9 cellular contexts compared by ENCODE assay signal in the genomic region with DNA sequence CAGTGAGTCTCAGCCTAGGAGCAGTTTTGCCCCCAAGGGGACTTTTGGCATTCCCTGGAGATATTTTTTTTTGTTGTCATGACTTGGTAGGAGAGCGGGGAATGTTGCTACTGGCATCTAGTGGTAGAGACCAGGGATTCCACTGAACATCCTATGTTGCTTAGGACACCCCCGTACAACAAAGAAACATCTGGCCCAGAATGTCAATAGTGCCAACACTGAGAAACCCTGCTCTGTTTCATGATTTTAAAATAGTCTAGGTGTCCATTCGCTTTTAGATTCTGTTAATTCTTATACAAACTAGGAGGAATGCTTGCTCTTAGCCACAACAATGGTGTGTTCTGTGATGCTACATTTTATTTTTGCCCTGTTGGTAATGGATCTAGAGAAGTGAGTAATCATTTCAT.
DNase-seq lines count a peak whose midpoint lies in the region; ATAC-seq, FAIRE-seq and TF ChIP-seq lines count a peak whose summit lies in the region.
"Had no signal": no experiment of that assay in that cellular context is flagged by ENCODE, and none has a peak within 500 bp of the region (broad histone marks: within the 10 kb centered on the region; RNA-seq: fewer than 3 reads in every experiment).

No MANE protein-coding gene starts in this region.

- ATAC-seq in A549 (peak; percentile 87 to 91), RWPE2 (ENCODE audit: low read depth) (peak; percentile 76), heart left ventricle (peak in 3 of 4 donors; percentile 61 to 79 (median 69))
- ATAC-seq in stimulated activated naive CD8-positive, alpha-beta T cell treated with anti-CD3 and anti-CD28 coated beads, Interleukin-15, amount 100 ng/mL, for 72 hours: no peak
- ATAC-seq: natural killer cell treated with Interleukin-12 subunit alpha and Interleukin-12 subunit beta and Interleukin-15 and Interleukin-18, amount 100 ng/mL, for 72 hours had no signal

- H3K9me3 ChIP-seq in A549 (no peaks in the 10 kb centered on the region), RWPE2 (ENCODE audit: severe bottlenecking) (no peaks in the 10 kb centered on the region), heart left ventricle (no peaks in the 10 kb centered on the region), ascending aorta (no peaks in the 10 kb centered on the region)

- H3K4me3 Mint-ChIP-seq in stimulated activated naive CD8-positive, alpha-beta T cell treated with anti-CD3 and anti-CD28 coated beads, Interleukin-15, amount 100 ng/mL, for 72 hours: no peak overlapping the region
- H3K4me3 Mint-ChIP-seq: natural killer cell treated with Interleukin-12 subunit alpha and Interleukin-12 subunit beta and Interleukin-15 and Interleukin-18, amount 100 ng/mL, for 72 hours had no signal

- TF ChIP-seq POLR2A in A549 (IDR thresholded peaks at IDR 0.05; ENCODE audit: low read length): no peak
- no peak for TF ChIP-seq POLR2A in heart left ventricle (IDR thresholded peaks at IDR 0.05)

- CTCF ChIA-PET in A549 (lab: Yijun Ruan, JAX): interaction anchor here (0.7 to 2.6 kb wide), 13 partner anchors 8 to 323 kb away, joined by 3 to 19 read pairs (median 4); no protein-coding TSS in a partner anchor

- H3K4me1 Mint-ChIP-seq in stimulated activated naive CD8-positive, alpha-beta T cell treated with anti-CD3 and anti-CD28 coated beads, Interleukin-15, amount 100 ng/mL, for 72 hours: no peaks in the 10 kb centered on the region

- H3K27me3 ChIP-seq in H7 (ENCODE audit: control insufficient read depth, insufficient read depth, low read length) (no peaks in the 10 kb centered on the region), RWPE2 (ENCODE audit: insufficient read depth, poor library complexity, severe bottlenecking) (no peaks in the 10 kb centered on the region), heart left ventricle (no peaks in the 10 kb centered on the region), ascending aorta (no peaks in the 10 kb centered on the region)

- no peak for TF ChIP-seq EP300 in A549 (IDR thresholded peaks at IDR 0.05)

- no peaks in the 10 kb centered on the region for H3K27me3 Mint-ChIP-seq in stimulated activated naive CD8-positive, alpha-beta T cell treated with anti-CD3 and anti-CD28 coated beads, Interleukin-15, amount 100 ng/mL, for 72 hours
- H3K27me3 Mint-ChIP-seq: natural killer cell treated with Interleukin-12 subunit alpha and Interleukin-12 subunit beta and Interleukin-15 and Interleukin-18, amount 100 ng/mL, for 72 hours had no signal

- H3K9me3 Mint-ChIP-seq in stimulated activated naive CD8-positive, alpha-beta T cell treated with anti-CD3 and anti-CD28 coated beads, Interleukin-15, amount 100 ng/mL, for 72 hours: no peaks in the 10 kb centered on the region
- H3K9me3 Mint-ChIP-seq: natural killer cell treated with Interleukin-12 subunit alpha and Interleukin-12 subunit beta and Interleukin-15 and Interleukin-18, amount 100 ng/mL, for 72 hours had no signal

- no peak overlapping the region for H3K4me2 ChIP-seq in A549

- 51% methylated on average over 3 of the region's 3 CpGs for WGBS in A549 (ENCODE audit: missing lambda C conversion rate)
- 65 to 75% (median 70%) methylated on average over 3 of the region's 3 CpGs for WGBS in heart left ventricle, 4 donors

- no peak for FAIRE-seq in A549 (lab: Jason Lieb, UNC)

- H3K27ac ChIP-seq in A549: no peak overlapping the region
- no peak overlapping the region for H3K27ac ChIP-seq in RWPE2 (ENCODE audit: poor library complexity, severe bottlenecking)
- no peak overlapping the region for H3K27ac ChIP-seq in heart left ventricle
- no peak overlapping the region for H3K27ac ChIP-seq in ascending aorta

- peak; percentile 60 for TF ChIP-seq CTCF in A549 (IDR thresholded peaks at IDR 0.05)
- TF ChIP-seq CTCF in RWPE2 (IDR thresholded peaks at IDR 0.05; ENCODE audit: poor library complexity, severe bottlenecking): peak; percentile 82
- TF ChIP-seq CTCF in heart left ventricle (IDR thresholded peaks at IDR 0.05): peak; percentile 17 to 59 (median 40)
- no peak for TF ChIP-seq CTCF in ascending aorta (IDR thresholded peaks at IDR 0.05)

- POLR2A ChIA-PET in A549 (lab: Yijun Ruan, JAX): no interaction called here

- H3K4me3 ChIP-seq in A549 (no peak overlapping the region), H7 (ENCODE audit: insufficient read depth, low read depth, low read length) (no peak overlapping the region), RWPE2 (ENCODE audit: severe bottlenecking) (no peak overlapping the region), heart left ventricle (no peak overlapping the region), ascending aorta (no peak overlapping the region)

- TF ChIP-seq RAD21 in A549 (conservative IDR thresholded peaks at IDR 0.05 in 1 of 2, IDR thresholded peaks at IDR 0.05 in 1 of 2): peak; percentile 59 to 67

- peak; percentile 17 to 60 for DNase-seq in A549 (ENCODE audit: low read depth in 1 of 2, low spot score in 1 of 2)
- peak; percentile 23 for DNase-seq in H7
- no peak for DNase-seq in RWPE2 (ENCODE audit: low spot score)
- peak in 1 of 5 donors; percentile 6 for DNase-seq in heart left ventricle
- no peak for DNase-seq in stimulated activated naive CD8-positive, alpha-beta T cell treated with anti-CD3 and anti-CD28 coated beads, Interleukin-15, amount 100 ng/mL, for 72 hours
- no peak for DNase-seq in NK-92 (lab: John Stamatoyannopoulos, UW; ENCODE audit: unreplicated experiment)
- no peak for DNase-seq in ascending aorta (ENCODE audit: low spot score in 2 of 2)
- DNase-seq in posterior vena cava (ENCODE audit: low spot score): no peak

- H3K27ac Mint-ChIP-seq in stimulated activated naive CD8-positive, alpha-beta T cell treated with anti-CD3 and anti-CD28 coated beads, Interleukin-15, amount 100 ng/mL, for 72 hours: peak overlapping the region in 1 of 2 donors; percentile 67
- H3K27ac Mint-ChIP-seq: natural killer cell treated with Interleukin-12 subunit alpha and Interleukin-12 subunit beta and Interleukin-15 and Interleukin-18, amount 100 ng/mL, for 72 hours had no signal

- H3K4me1 ChIP-seq in A549 (no peaks in the 10 kb centered on the region), RWPE2 (ENCODE audit: insufficient read depth, poor library complexity, severe bottlenecking) (no peaks in the 10 kb centered on the region), heart left ventricle (peaks cover 0 to 9% (median 0%) of the 10 kb centered on the region in 12 donors), ascending aorta (no peaks in the 10 kb centered on the region)

- H3K36me3 ChIP-seq in H7 (replicated peaks; ENCODE audit: control insufficient read depth, insufficient read depth, low read length): no peaks in the 10 kb centered on the region
- H3K36me3 ChIP-seq in RWPE2 (ENCODE audit: low read depth): no peaks in the 10 kb centered on the region
- H3K36me3 ChIP-seq in heart left ventricle: no peaks in the 10 kb centered on the region
- no peaks in the 10 kb centered on the region for H3K36me3 ChIP-seq in ascending aorta

- intact Hi-C loops in heart left ventricle (cut with DNase I) (loop anchor here in 7 of 10 donors (2.0 to 10.0 kb wide), 10 partner anchors 151 to 321 kb away; no protein-coding TSS in a partner anchor), ascending aorta (cut with DNase I) (no loop called here), posterior vena cava (cut with DNase I) (no loop called here)

TF ChIP-seq in A549, 52 proteins besides CTCF, POLR2A, EP300 and RAD21:
- TF ChIP-seq, protein P1, sequence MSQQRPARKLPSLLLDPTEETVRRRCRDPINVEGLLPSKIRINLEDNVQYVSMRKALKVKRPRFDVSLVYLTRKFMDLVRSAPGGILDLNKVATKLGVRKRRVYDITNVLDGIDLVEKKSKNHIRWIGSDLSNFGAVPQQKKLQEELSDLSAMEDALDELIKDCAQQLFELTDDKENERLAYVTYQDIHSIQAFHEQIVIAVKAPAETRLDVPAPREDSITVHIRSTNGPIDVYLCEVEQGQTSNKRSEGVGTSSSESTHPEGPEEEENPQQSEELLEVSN (IDR thresholded peaks at IDR 0.05; ENCODE audit: borderline replicate concordance, low read depth): no peak
- TF ChIP-seq SMC3 (IDR thresholded peaks at IDR 0.05) (peak; percentile 52), CHD4 (IDR thresholded peaks at IDR 0.05; ENCODE audit: borderline replicate concordance) (no peak), ATOH8 (CRISPR knock-in tag; IDR thresholded peaks at IDR 0.05; ENCODE audit: low read depth) (no peak), PHF8 (IDR thresholded peaks at IDR 0.05; ENCODE audit: borderline replicate concordance, low read depth) (no peak)

Comparison
In these comparisons a context has a peak if more than half of its experiments do, and no peak if none do; other contexts are left out.
1. DNase-seq: peak in A549 (2 of 2) and H7 (single experiment); none in RWPE2 (single experiment), stimulated activated naive CD8-positive, alpha-beta T cell treated with anti-CD3 and anti-CD28 coated beads, Interleukin-15, amount 100 ng/mL, for 72 hours (0 of 2), NK-92 (single experiment), ascending aorta (0 of 2) and posterior vena cava (single experiment).
2. CTCF ChIP-seq: peak in A549 (single experiment), RWPE2 (single experiment) and heart left ventricle (12 of 12); none in ascending aorta (0 of 3).
3. intact Hi-C loops: an anchor here in heart left ventricle (2.0 to 10.0 kb wide); none called in ascending aorta and posterior vena cava.